In the genomic region with DNA sequence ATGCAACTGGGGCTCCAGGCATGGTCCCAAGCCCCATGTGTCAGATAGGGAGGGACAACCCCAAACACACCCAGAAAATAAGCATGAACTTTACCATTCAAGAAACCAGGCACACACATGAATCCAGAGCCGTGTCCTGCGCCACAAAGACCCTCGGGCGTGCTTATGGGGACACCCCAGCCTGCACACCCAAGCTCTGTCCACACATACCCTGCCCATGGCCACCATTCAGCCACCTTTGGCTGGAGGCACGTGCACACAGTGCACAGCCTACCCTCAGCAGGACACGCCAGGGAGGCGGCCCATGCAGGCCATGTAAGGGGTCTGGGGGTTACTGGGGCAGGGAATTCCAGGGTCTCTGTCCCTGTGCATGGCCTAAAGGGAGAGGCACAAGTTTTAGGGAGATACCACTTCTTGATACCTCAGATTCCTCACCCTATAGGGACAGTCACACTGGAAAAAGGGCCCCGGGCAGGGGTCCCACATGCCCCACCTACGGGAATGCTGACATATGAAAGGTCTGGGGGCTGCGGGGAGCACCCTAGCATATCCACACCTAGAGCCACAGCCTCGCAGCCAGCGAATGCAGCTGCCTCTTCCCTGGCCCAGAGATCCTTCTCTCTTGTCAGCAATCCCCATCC, we compare ENCODE assay signal across 14 cellular contexts. TPM values are rescaled to one million over a fixed set of nuclear protein-coding genes. Genes with fewer than 3 reads are reported as not detected.
DNase-seq lines count a peak whose midpoint lies in the region; ATAC-seq, FAIRE-seq and TF ChIP-seq lines count a peak whose summit lies in the region.
"Had no signal": no experiment of that assay in that cellular context is flagged by ENCODE, and none has a peak within 500 bp of the region (broad histone marks: within the 10 kb centered on the region; RNA-seq: fewer than 3 reads in every experiment).

No MANE protein-coding gene starts in this region.

- H3K27me3 ChIP-seq in mammary epithelial cell (ENCODE audit: insufficient read depth, low read length) (no peaks in the 10 kb centered on the region), spleen (replicated peaks in 1 of 7) (no peaks in the 10 kb centered on the region)

- dilution Hi-C loops in mammary epithelial cell (cut with HindIII; ENCODE audit: low sequenced_read_pairs), result no loop called here

- CTCF ChIA-PET in mammary epithelial cell (lab: Charles Lee; ENCODE audit: low non-redundant PET), result interaction anchor here (0.6 kb wide), 1 partner anchor 15 kb away, joined by 3 read pairs; no protein-coding TSS in a partner anchor

- no peak for DNase-seq in GM12891 (ENCODE audit: insufficient read length, low spot score)
- no peak for DNase-seq in mammary epithelial cell
- DNase-seq in left colon, result peak in 1 of 2 donors; percentile 29
- no peak for DNase-seq in spleen
- DNase-seq in NCI-H2081 treated with DMSO at 0.1 percent for 48 hours (lab: John Stamatoyannopoulos, UW), result no peak
- DNase-seq: activated CD4-positive, alpha-beta T cell treated with anti-CD3 and anti-CD28 coated beads, Interleukin-2, amount 50 U/mL, for 48 hours; COR-L47; NCI-H187 treated with DMSO at 0.1 percent for 48 hours; SHP77 treated with DMSO at 0.1 percent for 48 hours; stimulated activated naive CD8-positive, alpha-beta T cell treated with anti-CD3 and anti-CD28 coated beads, Interleukin-15, Interleukin-2, amounts not matched to agents 100 U/mL and 50 U/mL, for 24 hours had no signal

- 97% methylated on average over 6 of the region's 12 CpGs for WGBS in mammary epithelial cell (ENCODE audit: low coverage, missing lambda C conversion rate)
- WGBS in spleen, 5 donors, result 91 to 97% (median 94%) methylated on average over 6 to 12 of the region's 12 CpGs

- ATAC-seq in left colon, result peak; percentile 7
- ATAC-seq in GM21619 (IDR thresholded peaks at IDR 0.05; ENCODE audit: unreplicated experiment), result no peak
- no peak for ATAC-seq in GM18873 (IDR thresholded peaks at IDR 0.05; ENCODE audit: low FRiP score, unreplicated experiment)
- no peak for ATAC-seq in HG03521 (IDR thresholded peaks at IDR 0.05; ENCODE audit: unreplicated experiment)
- ATAC-seq: stimulated activated naive CD8-positive, alpha-beta T cell treated with anti-CD3 and anti-CD28 coated beads, Interleukin-15, Interleukin-2, amounts not matched to agents 100 U/mL and 50 U/mL, for 24 hours had no signal

- no peaks in the 10 kb centered on the region for H4K20me1 ChIP-seq in mammary epithelial cell (ENCODE audit: insufficient read depth, low read length)

- peaks cover 90% of the 10 kb centered on the region for H3K79me2 ChIP-seq in mammary epithelial cell (ENCODE audit: insufficient read depth, low read length)

- H3K36me3 ChIP-seq in mammary epithelial cell (ENCODE audit: insufficient read depth, low read length) (no peaks in the 10 kb centered on the region), spleen (peaks cover 0 to 4% (median 0%) of the 10 kb centered on the region in 6 donors)

- BruUV-seq in mammary epithelial cell (replicated peaks; lab: Mats Ljungman, UMichigan), result no TSS peak

- peaks cover 65% of the 10 kb centered on the region for H3K4me1 ChIP-seq in mammary epithelial cell (ENCODE audit: insufficient read depth, low read length)
- H3K4me1 ChIP-seq in spleen, result peaks cover 21 to 94% (median 68%) of the 10 kb centered on the region in 6 donors

- H3K4me3 ChIP-seq in mammary epithelial cell (replicated peaks in 1 of 3; ENCODE audit: insufficient read depth in 1 of 3, low read depth in 2 of 3, low read length in 3 of 3) (peak overlapping the region in 1 of 3 experiments; percentile 37), spleen (peak overlapping the region in 2 of 8 donors; percentile 5 to 54)

- TF ChIP-seq POLR2A in GM12891 (IDR thresholded peaks at IDR 0.05; ENCODE audit: low read depth, low read length) (no peak), spleen (IDR thresholded peaks at IDR 0.05) (no peak)

- H3K27ac ChIP-seq in mammary epithelial cell (ENCODE audit: insufficient read depth, low read depth, low read length), result peak overlapping the region; percentile 31
- peak overlapping the region; percentile 13 to 93 (median 88) for H3K27ac ChIP-seq in spleen

- FAIRE-seq in GM12891 (lab: Jason Lieb, UNC), result peak; percentile 5
- FAIRE-seq: H1 had no signal

- H2AFZ ChIP-seq in mammary epithelial cell (ENCODE audit: low read depth, low read length), result no peak overlapping the region

- H3K9me3 ChIP-seq in mammary epithelial cell (replicated peaks; ENCODE audit: insufficient read depth, low read length) (no peaks in the 10 kb centered on the region), spleen (peaks cover 0 to 6% (median 0%) of the 10 kb centered on the region in 8 donors)

- H3K4me2 ChIP-seq in mammary epithelial cell (ENCODE audit: insufficient read depth, low read depth, low read length), result peak overlapping the region; percentile 61

- intact Hi-C loops in mammary epithelial cell (cut with micrococcal nuclease) (no loop called here), left colon (cut with DNase I, micrococcal nuclease) (no loop called here), spleen (cut with DNase I; ENCODE audit: low total_unique reads) (no loop called here)

- H3K9ac ChIP-seq in mammary epithelial cell (ENCODE audit: insufficient read depth, low read length), result peak overlapping the region; percentile 8

- no peak for TF ChIP-seq CTCF in mammary epithelial cell (conservative IDR thresholded peaks at IDR 0.05 in 1 of 2, IDR thresholded peaks at IDR 0.05 in 1 of 2; ENCODE audit: extremely low read depth in 1 of 2, insufficient read depth in 1 of 2, low read depth in 1 of 2, low read length in 2 of 2)
- TF ChIP-seq CTCF in spleen (IDR thresholded peaks at IDR 0.05 in 8 of 11, conservative IDR thresholded peaks at IDR 0.05 in 3 of 11), result no peak

- in situ Hi-C loops in mammary epithelial cell (cut with MboI; ENCODE audit: low sequenced_read_pairs in 2 of 2), result no loop called here

TF ChIP-seq in GM12891, 5 proteins besides CTCF, POLR2A, EP300 and RAD21:
- TF ChIP-seq TAF1 (IDR thresholded peaks at IDR 0.05; ENCODE audit: low read depth, low read length), result no peak
- TF ChIP-seq SPI1 (IDR thresholded peaks at IDR 0.05; ENCODE audit: low read depth, low read length), result no peak
- TF ChIP-seq PAX5 (IDR thresholded peaks at IDR 0.05; ENCODE audit: insufficient read depth, low read length, severe bottlenecking), result no peak
- TF ChIP-seq POLR2AphosphoS5 (IDR thresholded peaks at IDR 0.05; ENCODE audit: low read depth, low read length), result no peak
- TF ChIP-seq POU2F2 (IDR thresholded peaks at IDR 0.05; ENCODE audit: low read depth, low read length), result no peak
TF ChIP-seq in GM12891: peak in this region for 0.

RNA-seq across cellular contexts. Expression of gene PACSIN2, which starts 20.6 kb away (rescaled TPM):
- 58.1 TPM for polyA plus RNA-seq in GM12891 (2012; ENCODE audit: low read depth, missing spikeins)
- total RNA-seq in mammary epithelial cell (10 to 100 TPM; 69.8 to 80.0 TPM), left colon (100 to 1,000 TPM; 191 to 219 TPM), spleen (10 to 100 TPM; 48.0 to 98.1 (median 78.2) TPM)
- polyA plus RNA-seq in mammary epithelial cell (64.2 TPM), spleen (10 to 100 TPM; 24.2 to 38.0 (median 25.1) TPM)
- 37.8 TPM for polyA minus RNA-seq in mammary epithelial cell
